Comparison of ENCODE assay signal across 8 cellular contexts in the genomic region with DNA sequence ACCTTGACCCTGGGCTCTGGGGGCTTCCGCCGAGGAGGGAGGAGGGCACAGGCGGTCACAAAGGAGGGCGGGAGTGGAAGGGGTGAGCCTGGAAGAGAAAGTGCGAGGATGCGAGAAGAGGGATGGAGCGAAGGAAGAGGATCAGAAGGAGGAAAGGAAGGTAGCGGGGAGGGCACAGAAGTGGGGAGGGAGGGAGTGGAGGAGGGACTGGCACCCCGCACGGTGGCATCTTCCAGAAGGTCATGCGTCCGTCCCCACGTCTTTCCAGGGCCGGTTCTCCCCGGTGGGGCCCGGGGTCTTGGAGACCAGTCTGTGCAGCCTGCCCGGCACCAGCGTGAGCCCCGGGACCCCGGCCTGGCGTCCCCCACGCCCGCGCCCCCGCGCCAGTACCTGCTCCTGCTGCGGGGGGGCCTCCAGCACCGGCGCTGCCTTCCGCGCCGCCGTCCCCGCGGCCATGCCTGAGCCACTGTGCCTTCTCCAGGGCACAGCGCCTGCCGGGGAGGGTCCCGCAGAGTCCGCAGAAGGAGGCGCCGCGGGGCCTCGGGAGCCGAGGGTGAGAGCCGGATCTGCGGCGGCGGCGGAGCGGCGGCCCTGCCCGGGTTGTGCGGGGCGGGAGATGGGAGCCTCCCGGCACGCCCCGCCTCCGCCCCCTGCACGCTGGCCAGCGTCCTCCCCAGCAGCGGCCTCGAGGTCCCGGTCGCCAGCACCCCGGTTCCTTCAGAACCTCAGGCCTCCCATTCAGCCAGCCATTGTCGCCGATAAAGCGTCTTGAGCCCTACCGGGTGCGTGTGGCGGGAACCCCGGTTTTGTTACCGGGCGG. TPM values are rescaled to one million over a fixed set of nuclear protein-coding genes. Genes with fewer than 3 reads are reported as not detected.
DNase-seq lines count a peak whose midpoint lies in the region; ATAC-seq and TF ChIP-seq lines count a peak whose summit lies in the region.

A gene (minus strand): TSS at position 618 of the 820 bp plus-strand sequence. CDS start 162 bp downstream, at position 456.

- H3K9me3 Mint-ChIP-seq in type B pancreatic cell, result peaks cover 9% of the 10 kb centered on the region

- peaks cover 6% of the 10 kb centered on the region for H3K36me3 Mint-ChIP-seq in type B pancreatic cell

- ATAC-seq in mucosa of descending colon, result peak; percentile 25
- no peak for ATAC-seq in HG03095 (IDR thresholded peaks at IDR 0.05; ENCODE audit: unreplicated experiment)
- ATAC-seq in GM21447 (IDR thresholded peaks at IDR 0.05; ENCODE audit: unreplicated experiment), result no peak

- no peaks in the 10 kb centered on the region for H3K9me3 ChIP-seq in NT2/D1 (ENCODE audit: insufficient read depth, low read length)
- H3K9me3 ChIP-seq in duodenal mucosa (ENCODE audit: control insufficient read depth in 1 of 2, low read length in 2 of 2), result no peaks in the 10 kb centered on the region
- no peaks in the 10 kb centered on the region for H3K9me3 ChIP-seq in mucosa of descending colon

- H3K4me3 ChIP-seq in NT2/D1 (ENCODE audit: insufficient read length, low read depth) (peak within 1 kb of the TSS; percentile 70), duodenal mucosa (ENCODE audit: low read depth in 1 of 2, low read length in 2 of 2) (peak within 1 kb of the TSS; percentile 22 to 45), mucosa of descending colon (no peak within 1 kb of the TSS)

- H3K27ac Mint-ChIP-seq in type B pancreatic cell, result no peak within 1 kb of the TSS

- TF ChIP-seq CTCF in mucosa of descending colon (IDR thresholded peaks at IDR 0.05) (no peak), type B pancreatic cell (conservative IDR thresholded peaks at IDR 0.05) (no peak)

- DNase-seq in AG20443 (ENCODE audit: low spot score) (peak; percentile 68), NT2/D1 (ENCODE audit: low read depth, low spot score) (no peak), mucosa of descending colon (no peak), type B pancreatic cell (ENCODE audit: extremely low spot score, unreplicated experiment) (no peak), HPDE6-E6E7 (ENCODE audit: extremely low spot score) (no peak)

- peaks cover 29% of the 10 kb centered on the region for H3K4me1 Mint-ChIP-seq in type B pancreatic cell (ENCODE audit: unreplicated experiment)

- H3K4me1 ChIP-seq in NT2/D1 (ENCODE audit: insufficient read depth, insufficient read length), result peaks cover 5% of the 10 kb centered on the region
- H3K4me1 ChIP-seq in duodenal mucosa (ENCODE audit: control insufficient read depth in 1 of 2, insufficient read depth in 2 of 2, low read length in 2 of 2), result peaks cover 3 to 5% of the 10 kb centered on the region in 2 donors
- peaks cover 5% of the 10 kb centered on the region for H3K4me1 ChIP-seq in mucosa of descending colon (ENCODE audit: low read depth)

- H3K27ac ChIP-seq in duodenal mucosa (ENCODE audit: low read depth, low read length), result no peak within 1 kb of the TSS

- H3K27me3 Mint-ChIP-seq in type B pancreatic cell, result peaks cover 62% of the 10 kb centered on the region

- H3K9ac ChIP-seq in NT2/D1 (ENCODE audit: insufficient read length, low read depth), result peak within 1 kb of the TSS; percentile 76
- no peak within 1 kb of the TSS for H3K9ac ChIP-seq in duodenal mucosa (ENCODE audit: low read depth in 1 of 2, low read length in 2 of 2)

- H3K36me3 ChIP-seq in NT2/D1 (ENCODE audit: insufficient read depth, insufficient read length, low read length) (no peaks in the 10 kb centered on the region), duodenal mucosa (ENCODE audit: control insufficient read depth in 1 of 2, insufficient read depth in 2 of 2, low read length in 2 of 2) (no peaks in the 10 kb centered on the region), mucosa of descending colon (ENCODE audit: low read depth) (no peaks in the 10 kb centered on the region)

- intact Hi-C loops in mucosa of descending colon (cut with DNase I, micrococcal nuclease), result no loop called here

- H3K27me3 ChIP-seq in NT2/D1 (ENCODE audit: insufficient read depth, insufficient read length) (no peaks in the 10 kb centered on the region), duodenal mucosa (ENCODE audit: control insufficient read depth in 1 of 2, insufficient read depth in 2 of 2, low read length in 2 of 2) (peaks cover 26 to 35% of the 10 kb centered on the region in 2 donors)

- H3K4me3 Mint-ChIP-seq in type B pancreatic cell, result peak within 1 kb of the TSS; percentile 82

RNA-seq across cellular contexts. Expression of the gene that starts here (rescaled TPM):
- total RNA-seq in mucosa of descending colon (under 1 TPM in 1 of 3 donors, not detected in 2; 0.63 TPM), type B pancreatic cell (ENCODE audit: low replicate concordance) (0.38 and 11.3 TPM in 2 replicates)

Comparison
In these comparisons a context has a peak if more than half of its experiments do, and no peak if none do; other contexts are left out.
1. Peak in ATAC-seq in mucosa of descending colon; RNA of the gene not detected or under 1 TPM.